Comparison of ENCODE assay signal across 23 cellular contexts in the genomic region with DNA sequence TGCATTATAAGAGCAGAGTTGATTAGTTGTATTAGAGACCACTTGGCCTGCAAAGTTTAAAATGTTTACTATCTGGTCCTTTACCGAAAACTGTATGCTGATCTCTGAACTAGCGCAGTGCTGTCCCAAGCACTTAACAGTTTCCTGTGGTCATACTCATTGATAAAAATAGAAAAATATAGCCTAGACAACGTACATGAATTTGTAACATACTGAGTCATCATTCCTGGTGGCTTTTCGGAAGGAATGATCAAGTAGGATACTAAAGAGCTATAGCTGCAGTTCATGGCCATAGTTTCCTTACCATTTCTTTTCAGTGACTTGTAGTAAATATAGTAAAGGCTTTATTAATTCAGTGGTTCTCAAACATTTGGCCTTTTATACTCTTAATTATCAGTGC. TPM values are rescaled to one million over a fixed set of nuclear protein-coding genes. Genes with fewer than 3 reads are reported as not detected.
DNase-seq lines count a peak whose midpoint lies in the region; ATAC-seq, FAIRE-seq and TF ChIP-seq lines count a peak whose summit lies in the region.
"Had no signal": no experiment of that assay in that cellular context is flagged by ENCODE, and none has a peak within 500 bp of the region (broad histone marks: within the 10 kb centered on the region; RNA-seq: fewer than 3 reads in every experiment).

No MANE protein-coding gene starts in this region.

- peak overlapping the region; percentile 9 for H3K27ac Mint-ChIP-seq in osteocyte (ENCODE audit: unreplicated experiment)
- H3K27ac Mint-ChIP-seq: activated naive CD8-positive, alpha-beta T cell; endodermal cell; IgD-negative memory B cell; mesothelial cell of epicardium had no signal

- no peak overlapping the region for H3K4me3 Mint-ChIP-seq in osteocyte (ENCODE audit: unreplicated experiment)
- H3K4me3 Mint-ChIP-seq: activated naive CD8-positive, alpha-beta T cell; activated T-cell treated with anti-CD3 and anti-CD28 coated beads, Interleukin-2, amount 50 U/mL, for 4 hours; endodermal cell; IgD-negative memory B cell; mesothelial cell of epicardium; neural crest cell had no signal

- TF ChIP-seq CTCF in epithelial cell of esophagus (IDR thresholded peaks at IDR 0.05; ENCODE audit: insufficient read depth, low read depth, low read length, missing control alignments) (no peak), osteocyte (IDR thresholded peaks at IDR 0.05) (no peak)

- H3K27me3 Mint-ChIP-seq in osteocyte (ENCODE audit: unreplicated experiment), result no peaks in the 10 kb centered on the region
- H3K27me3 Mint-ChIP-seq: activated naive CD8-positive, alpha-beta T cell; IgD-negative memory B cell had no signal

- no peaks in the 10 kb centered on the region for H3K9me3 Mint-ChIP-seq in osteocyte (ENCODE audit: unreplicated experiment)
- H3K9me3 Mint-ChIP-seq: activated T-cell treated with anti-CD3 and anti-CD28 coated beads, Interleukin-2, amount 50 U/mL, for 4 hours; endodermal cell; IgD-negative memory B cell; mesothelial cell of epicardium; neural crest cell had no signal

- H3K4me1 Mint-ChIP-seq in osteocyte (ENCODE audit: unreplicated experiment), result peaks cover 5% of the 10 kb centered on the region
- H3K4me1 Mint-ChIP-seq: mesothelial cell of epicardium, neural crest cell had no signal

- FAIRE-seq in frontal cortex (lab: Jason Lieb, UNC), result no peak
- FAIRE-seq: GM18507, islet of Langerhans had no signal

- intact Hi-C loops in left cardiac atrium (cut with DNase I), result no loop called here

- no peak for ATAC-seq in left cardiac atrium
- ATAC-seq: activated T-cell treated with anti-CD3 and anti-CD28 coated beads, Interleukin-2, amount 50 U/mL, for 4 hours; heart left ventricle; PC-3 had no signal

- H3K4me3 ChIP-seq in epithelial cell of esophagus (ENCODE audit: low read length), result no peak overlapping the region
- H3K4me3 ChIP-seq: heart left ventricle, SK-N-MC had no signal

- no peaks in the 10 kb centered on the region for H3K36me3 Mint-ChIP-seq in osteocyte (ENCODE audit: unreplicated experiment)
- H3K36me3 Mint-ChIP-seq: activated naive CD8-positive, alpha-beta T cell had no signal

- DNase-seq in ELR (ENCODE audit: low read depth), result peak; percentile 88
- DNase-seq in RPMI7951 (ENCODE audit: low read depth), result peak; percentile 57
- peak; percentile 4 for DNase-seq in epithelial cell of esophagus (ENCODE audit: low read depth)
- no peak for DNase-seq in osteocyte (ENCODE audit: extremely low spot score, unreplicated experiment)
- no peak for DNase-seq in OCI-M2 (lab: John Stamatoyannopoulos, UW; ENCODE audit: unreplicated experiment)
- no peak for DNase-seq in NCI-H128 (lab: John Stamatoyannopoulos, UW; ENCODE audit: unreplicated experiment)
- no peak for DNase-seq in left cardiac atrium
- DNase-seq in frontal cortex (ENCODE audit: low spot score in 2 of 2), result no peak
- DNase-seq: activated CD4-positive, alpha-beta T cell treated with anti-CD3 and anti-CD28 coated beads, Interleukin-2, amount 50 U/mL, for 4 hours; activated T-cell treated with anti-CD3 and anti-CD28 coated beads, Interleukin-2, amount 50 U/mL, for 4 hours; BE2C; endodermal cell; heart left ventricle; NCI-H526; PC-3; retina had no signal

RNA-seq across cellular contexts. Expression of a gene that starts 18.4 kb away (rescaled TPM):
- 122 and 146 TPM in 2 replicates for total RNA-seq in RPMI7951 (2014; rRNA removed; shearing (Covaris generic))
- total RNA-seq in osteocyte, result 4.3 and 4.5 TPM in 2 replicates
- under 1 TPM; 0.52 to 0.62 TPM for total RNA-seq in left cardiac atrium
- 5.7 TPM for total RNA-seq in frontal cortex

Comparison
In these comparisons a context has a peak if more than half of its experiments do, and no peak if none do; other contexts are left out.
1. DNase-seq: peak in ELR (single experiment), RPMI7951 (single experiment) and epithelial cell of esophagus (single experiment); none in osteocyte (single experiment), OCI-M2 (single experiment), NCI-H128 (single experiment), left cardiac atrium (single experiment) and frontal cortex (0 of 2).
2. RNA of a gene that starts 18.4 kb away (total RNA-seq): 122 to 146 TPM in RPMI7951; 5.7 TPM in frontal cortex (single experiment), 4.3 to 4.5 TPM in osteocyte and 0.52 to 0.62 TPM in left cardiac atrium; every median in the first group is over 10 times any median in the second.